8 cellular contexts compared by ENCODE assay signal in the genomic region with DNA sequence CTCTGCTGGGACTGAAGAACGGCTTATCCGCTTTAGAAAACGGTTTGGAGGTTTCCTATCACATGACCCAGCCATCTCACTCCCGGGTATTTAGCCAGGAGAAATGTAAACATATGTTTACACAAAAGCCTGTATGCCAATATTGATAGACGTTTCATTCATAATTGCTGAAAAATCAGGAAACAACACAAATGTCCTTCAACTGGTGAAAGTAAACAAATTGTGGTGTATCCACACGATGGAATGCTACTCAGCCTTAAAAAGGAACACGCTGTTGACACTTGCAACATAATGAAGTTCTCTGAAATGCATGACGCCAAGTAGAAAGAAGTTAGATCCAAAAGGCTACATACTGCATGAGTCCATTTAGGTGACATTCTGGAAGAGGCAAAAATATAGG.
"Had no signal": no experiment of that assay in that cellular context is flagged by ENCODE, and none has a peak within 500 bp of the region (broad histone marks: within the 10 kb centered on the region; RNA-seq: fewer than 3 reads in every experiment).

No MANE protein-coding gene starts in this region.

- H3K4me3 Mint-ChIP-seq: GM23338, H9 had no signal

- H3K4me3 ChIP-seq: GM23338 had no signal

- H3K27ac Mint-ChIP-seq: GM23338, H9, IgD-negative memory B cell had no signal

- FAIRE-seq: H1, H54, HTR-8/SVneo had no signal

- ATAC-seq: GM23338 had no signal

- DNase-seq: H9, HCEC 1CT, KBM-7 had no signal

- H3K4me2 ChIP-seq: GM23338 had no signal

- H3K9me3 Mint-ChIP-seq: GM23338, H9, IgD-negative memory B cell had no signal

- H3K27me3 Mint-ChIP-seq: IgD-negative memory B cell had no signal
